Comparison of ENCODE assay signal across 14 cellular contexts in the genomic region with DNA sequence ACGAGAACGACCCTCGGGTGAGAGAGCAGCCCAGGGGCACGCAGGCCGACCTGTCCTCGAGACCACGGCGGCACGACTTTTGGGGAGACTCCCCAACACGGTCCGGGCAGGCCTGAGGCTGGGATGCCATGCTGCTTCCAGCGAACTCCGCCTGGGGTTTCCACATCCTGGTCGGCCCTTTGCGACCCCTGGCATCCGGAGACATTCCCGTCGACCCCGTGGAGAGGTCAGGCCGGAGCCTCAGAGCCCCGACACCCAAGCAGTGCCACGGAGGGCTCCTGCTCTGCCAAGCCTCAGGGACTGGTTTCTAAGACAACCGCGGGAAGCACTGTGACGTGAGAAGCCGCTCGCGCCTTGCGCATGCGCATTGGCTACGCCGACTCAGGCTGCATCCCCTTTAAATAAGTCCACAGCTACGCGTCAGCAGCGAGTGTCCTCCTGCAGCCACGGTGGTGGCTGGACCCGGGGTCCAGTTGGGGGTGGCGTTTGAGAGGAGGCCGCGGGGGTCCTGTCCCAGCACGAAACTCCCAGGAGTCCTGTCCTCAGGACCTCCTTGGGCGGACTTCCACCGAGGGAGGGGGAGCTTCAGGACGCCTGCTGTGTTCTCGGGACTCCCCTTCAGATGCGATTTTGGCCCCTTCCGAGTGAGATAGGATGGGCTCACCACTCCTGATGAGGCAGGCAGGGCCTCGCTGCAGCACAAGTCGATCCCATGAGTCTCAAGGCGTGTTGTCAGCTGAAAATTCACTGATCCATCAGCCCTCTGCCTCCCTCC.
DNase-seq lines count a peak whose midpoint lies in the region; ATAC-seq and TF ChIP-seq lines count a peak whose summit lies in the region.
"Had no signal": no experiment of that assay in that cellular context is flagged by ENCODE, and none has a peak within 500 bp of the region (broad histone marks: within the 10 kb centered on the region; RNA-seq: fewer than 3 reads in every experiment).

No MANE protein-coding gene starts in this region.

- H3F3A ChIP-seq in GM23248 (ENCODE audit: insufficient read depth): no peaks in the 10 kb centered on the region

- no peaks in the 10 kb centered on the region for H3K4me1 ChIP-seq in GM23248 (ENCODE audit: insufficient read depth)
- H3K4me1 ChIP-seq: SJCRH30 had no signal

- POLR2A ChIA-PET in activated CD4-positive, alpha-beta T cell treated with anti-CD3 and anti-CD28 coated beads, Interleukin-2, amount 10 ng/mL, durations not matched to agents 7 days and 5 days (lab: Charles Lee): no interaction called here
- POLR2A ChIA-PET in activated CD8-positive, alpha-beta T cell treated with anti-CD3 and anti-CD28 coated beads for 36 hours (lab: Charles Lee): no interaction called here

- no peak overlapping the region for H3K4me3 Mint-ChIP-seq in activated CD4-positive, alpha-beta T cell treated with anti-CD3 and anti-CD28 coated beads, Interleukin-2, amount 10 ng/mL, durations not matched to agents 7 days and 5 days
- no peak overlapping the region for H3K4me3 Mint-ChIP-seq in activated CD8-positive, alpha-beta T cell treated with anti-CD3 and anti-CD28 coated beads for 36 hours

- H3K27ac ChIP-seq in GM23248: no peak overlapping the region
- H3K27ac ChIP-seq: SJCRH30 had no signal

- H3K9me2 ChIP-seq in GM23248 (ENCODE audit: insufficient read depth): no peaks in the 10 kb centered on the region

- H3K9me3 ChIP-seq in GM23248 (ENCODE audit: low read depth): no peaks in the 10 kb centered on the region
- H3K9me3 ChIP-seq: SJCRH30 had no signal

- no peaks in the 10 kb centered on the region for H3K36me3 ChIP-seq in GM23248 (ENCODE audit: low read depth)
- H3K36me3 ChIP-seq: SJCRH30 had no signal

- peaks cover 18% of the 10 kb centered on the region for H3K36me3 Mint-ChIP-seq in activated CD4-positive, alpha-beta T cell treated with anti-CD3 and anti-CD28 coated beads, Interleukin-2, amount 10 ng/mL, durations not matched to agents 7 days and 5 days (ENCODE audit: low read depth)
- H3K36me3 Mint-ChIP-seq in activated CD8-positive, alpha-beta T cell treated with anti-CD3 and anti-CD28 coated beads for 36 hours (ENCODE audit: low read depth): no peaks in the 10 kb centered on the region

- H3K27me3 Mint-ChIP-seq in activated CD4-positive, alpha-beta T cell treated with anti-CD3 and anti-CD28 coated beads, Interleukin-2, amount 10 ng/mL, durations not matched to agents 7 days and 5 days: no peaks in the 10 kb centered on the region
- H3K27me3 Mint-ChIP-seq in activated CD8-positive, alpha-beta T cell treated with anti-CD3 and anti-CD28 coated beads for 36 hours: no peaks in the 10 kb centered on the region

- H3K9me3 Mint-ChIP-seq in activated CD4-positive, alpha-beta T cell treated with anti-CD3 and anti-CD28 coated beads, Interleukin-2, amount 10 ng/mL, durations not matched to agents 7 days and 5 days: peaks cover 27% of the 10 kb centered on the region
- peaks cover under 1% of the 10 kb centered on the region for H3K9me3 Mint-ChIP-seq in activated CD8-positive, alpha-beta T cell treated with anti-CD3 and anti-CD28 coated beads for 36 hours

- H3K9ac ChIP-seq in GM23248: no peak overlapping the region

- no peak overlapping the region for H3K4me2 ChIP-seq in GM23248 (ENCODE audit: unreplicated experiment)

- CTCF ChIA-PET in activated CD4-positive, alpha-beta T cell treated with anti-CD3 and anti-CD28 coated beads, Interleukin-2, amount 10 ng/mL, durations not matched to agents 7 days and 5 days (lab: Charles Lee): no interaction called here
- CTCF ChIA-PET in activated CD8-positive, alpha-beta T cell treated with anti-CD3 and anti-CD28 coated beads for 36 hours (lab: Charles Lee): no interaction called here

- in situ Hi-C loops in GM23248 (cut with MboI): no loop called here

- WGBS in GM23248 (ENCODE audit: low coverage in 1 of 2, low lambda C conversion rate in 2 of 2, missing lambda C conversion rate in 2 of 2), 2 experiments: 53 to 55% methylated on average over 37 to 46 of the region's 50 CpGs

- H3K79me2 ChIP-seq in GM23248 (ENCODE audit: insufficient read depth): no peaks in the 10 kb centered on the region

- ATAC-seq in HG02870 (IDR thresholded peaks at IDR 0.05; ENCODE audit: unreplicated experiment): no peak
- no peak for ATAC-seq in activated CD8-positive, alpha-beta T cell treated with anti-CD3 and anti-CD28 coated beads for 36 hours

- H2AFZ ChIP-seq in GM23248: no peak overlapping the region

- TF ChIP-seq CTCF in activated CD8-positive, alpha-beta T cell treated with anti-CD3 and anti-CD28 coated beads for 36 hours (IDR thresholded peaks at IDR 0.05): no peak

- peaks cover 21% of the 10 kb centered on the region for H3K4me1 Mint-ChIP-seq in activated CD4-positive, alpha-beta T cell treated with anti-CD3 and anti-CD28 coated beads, Interleukin-2, amount 10 ng/mL, durations not matched to agents 7 days and 5 days
- peaks cover under 1% of the 10 kb centered on the region for H3K4me1 Mint-ChIP-seq in activated CD8-positive, alpha-beta T cell treated with anti-CD3 and anti-CD28 coated beads for 36 hours (ENCODE audit: low read depth)

- no peaks in the 10 kb centered on the region for H4K20me1 ChIP-seq in GM23248 (ENCODE audit: insufficient read depth)

- DNase-seq in GM23248 (peak; percentile 0), cardiac septum (ENCODE audit: low spot score) (peak; percentile 63), NAMALWA (ENCODE audit: low spot score) (no peak), NCI-H748 treated with DMSO at 0.1 percent for 48 hours (lab: John Stamatoyannopoulos, UW) (no peak)
- DNase-seq in activated CD4-positive, alpha-beta T cell treated with anti-CD3 and anti-CD28 coated beads, Interleukin-2, amount 10 ng/mL, durations not matched to agents 7 days and 5 days: peak; percentile 8
- peak; percentile 34 for DNase-seq in stimulated activated CD4-positive, alpha-beta T cell treated with anti-CD3 and anti-CD28 coated beads, Interleukin-2, amount 100 ng/mL, for 4 hours (ENCODE audit: low read depth)
- DNase-seq in activated CD8-positive, alpha-beta T cell treated with anti-CD3 and anti-CD28 coated beads for 36 hours: no peak
- DNase-seq: cortex of kidney, glutamatergic neuron, KBM-7, NCI-H446 treated with DMSO at 0.1 percent for 48 hours, SJCRH30, small intestine had no signal

- H3K4me3 ChIP-seq in GM23248: no peak overlapping the region
- H3K4me3 ChIP-seq: SJCRH30 had no signal

- intact Hi-C loops in cardiac septum (cut with DNase I): no loop called here
- intact Hi-C loops in activated CD8-positive, alpha-beta T cell treated with anti-CD3 and anti-CD28 coated beads for 36 hours (cut with micrococcal nuclease): no loop called here

- H3K27me3 ChIP-seq in GM23248 (replicated peaks; ENCODE audit: insufficient read depth): no peaks in the 10 kb centered on the region
- H3K27me3 ChIP-seq: SJCRH30 had no signal

- no peak overlapping the region for H3K27ac Mint-ChIP-seq in activated CD4-positive, alpha-beta T cell treated with anti-CD3 and anti-CD28 coated beads, Interleukin-2, amount 10 ng/mL, durations not matched to agents 7 days and 5 days
- no peak overlapping the region for H3K27ac Mint-ChIP-seq in activated CD8-positive, alpha-beta T cell treated with anti-CD3 and anti-CD28 coated beads for 36 hours

Comparison
In these comparisons a context has a peak if more than half of its experiments do, and no peak if none do; other contexts are left out.
1. DNase-seq: peak in GM23248 (single experiment), activated CD4-positive, alpha-beta T cell treated with anti-CD3 and anti-CD28 coated beads, Interleukin-2, amount 10 ng/mL, durations not matched to agents 7 days and 5 days (single experiment), cardiac septum (single experiment) and stimulated activated CD4-positive, alpha-beta T cell treated with anti-CD3 and anti-CD28 coated beads, Interleukin-2, amount 100 ng/mL, for 4 hours (single experiment); none in NAMALWA (single experiment), NCI-H748 treated with DMSO at 0.1 percent for 48 hours (single experiment) and activated CD8-positive, alpha-beta T cell treated with anti-CD3 and anti-CD28 coated beads for 36 hours (single experiment).